In the genomic region with DNA sequence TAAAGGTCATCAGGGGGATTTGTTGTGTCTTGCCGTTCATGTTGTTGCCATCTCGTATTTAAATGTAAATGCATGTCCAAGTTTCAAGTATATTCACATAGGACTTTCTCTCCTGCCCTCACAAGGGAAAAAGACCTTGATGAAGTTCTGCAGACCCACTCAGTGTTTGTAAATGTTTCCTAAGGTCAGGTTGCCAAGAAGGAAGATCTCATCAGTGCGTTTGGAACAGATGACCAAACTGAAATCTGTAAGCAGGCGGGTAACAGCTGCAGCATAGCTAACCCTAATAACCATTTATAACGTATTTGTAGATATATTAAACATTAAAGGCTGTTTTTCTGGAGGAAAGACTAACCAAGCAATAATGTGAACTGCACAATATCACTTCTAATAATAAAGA, we compare ENCODE assay signal across 8 cellular contexts. TPM values are rescaled to one million over a fixed set of nuclear protein-coding genes. Genes with fewer than 3 reads are reported as not detected.
DNase-seq lines count a peak whose midpoint lies in the region; ATAC-seq and TF ChIP-seq lines count a peak whose summit lies in the region.
"Not testable (repeated sequence)": the region's sequence is repeated elsewhere in the genome, so short reads cannot be mapped to it uniquely, and the experiment has no call there.

No MANE protein-coding gene starts in this region.

- H2AFZ ChIP-seq in Karpas-422 (ENCODE audit: low read length); fibroblast of lung (ENCODE audit: low read length): not testable (repeated sequence)

- H3K4me2 ChIP-seq in Karpas-422 (ENCODE audit: low read depth, low read length, poor library complexity, severe bottlenecking) (peak overlapping the region; percentile 83), fibroblast of lung (ENCODE audit: extremely low read depth, insufficient read depth, low read length) (peak overlapping the region; percentile 88)

- not testable (repeated sequence) for H3K27me3 ChIP-seq in Karpas-422 (ENCODE audit: low read length); body of pancreas; fibroblast of lung (ENCODE audit: control insufficient read depth, insufficient read depth, low read length); lung (ENCODE audit: control insufficient read depth, insufficient read depth); prostate gland (replicated peaks; ENCODE audit: insufficient read depth); upper lobe of right lung

- not testable (repeated sequence) for TF ChIP-seq POLR2A in body of pancreas (IDR thresholded peaks at IDR 0.05); prostate gland (IDR thresholded peaks at IDR 0.05)

- POLR2A ChIA-PET in activated CD4-positive, alpha-beta T cell treated with anti-CD3 and anti-CD28 coated beads for 36 hours (lab: Charles Lee) = not testable (repeated sequence)

- H3K79me2 ChIP-seq in Karpas-422 (ENCODE audit: low read length) (peaks cover 43% of the 10 kb centered on the region), fibroblast of lung (ENCODE audit: control insufficient read depth, insufficient read depth, low read length) (peaks cover 19% of the 10 kb centered on the region)

- not testable (repeated sequence) for H4K20me1 ChIP-seq in Karpas-422 (ENCODE audit: insufficient read depth, low read depth, low read length); fibroblast of lung (ENCODE audit: control insufficient read depth, extremely low read depth, insufficient read depth, low read length)

- H3K9me3 ChIP-seq in Karpas-422 (ENCODE audit: low read length); body of pancreas; fibroblast of lung (ENCODE audit: control insufficient read depth, insufficient read depth, low read depth, low read length); lung (ENCODE audit: control insufficient read depth in 2 of 2, insufficient read depth in 1 of 2, low read length in 1 of 2); prostate gland; upper lobe of right lung: not testable (repeated sequence)

- H3K4me1 Mint-ChIP-seq in Calu3 (ENCODE audit: low read depth, unreplicated experiment) = not testable (repeated sequence)
- peaks cover 30% of the 10 kb centered on the region for H3K4me1 Mint-ChIP-seq in activated CD4-positive, alpha-beta T cell treated with anti-CD3 and anti-CD28 coated beads for 36 hours

- DNase-seq in Calu3; Karpas-422; activated CD4-positive, alpha-beta T cell treated with anti-CD3 and anti-CD28 coated beads for 36 hours; body of pancreas; lung (ENCODE audit: low spot score); prostate gland (ENCODE audit: low spot score); upper lobe of right lung: not testable (repeated sequence)
- DNase-seq in fibroblast of lung (ENCODE audit: low read depth in 2 of 2) = peak; percentile 18 to 22

- H3K4me1 ChIP-seq in Karpas-422 (ENCODE audit: low read length) (peaks cover 19% of the 10 kb centered on the region), body of pancreas (peaks cover 25% of the 10 kb centered on the region), upper lobe of right lung (peaks cover 22% of the 10 kb centered on the region)
- not testable (repeated sequence) for H3K4me1 ChIP-seq in fibroblast of lung (ENCODE audit: control insufficient read depth, extremely low read depth, insufficient read depth, low read length); lung (ENCODE audit: control insufficient read depth in 2 of 2, insufficient read depth in 2 of 2, low read length in 2 of 2); prostate gland (replicated peaks)

- H3K36me3 ChIP-seq in Karpas-422 (ENCODE audit: insufficient read depth, low read length) (peaks cover 19% of the 10 kb centered on the region; the same call in 1 of the 2 replicates), lung (ENCODE audit: control insufficient read depth in 2 of 2, insufficient read depth in 2 of 2, low read length in 2 of 2) (peaks cover 10 to 15% of the 10 kb centered on the region in 2 donors), upper lobe of right lung (peaks cover 45% of the 10 kb centered on the region)
- H3K36me3 ChIP-seq in body of pancreas (replicated peaks in 1 of 2; ENCODE audit: insufficient read depth in 1 of 2, low read depth in 2 of 2); fibroblast of lung (ENCODE audit: control insufficient read depth, insufficient read depth, low read length); prostate gland: not testable (repeated sequence)

- CTCF ChIA-PET in Calu3 (lab: Charles Lee) = not testable (repeated sequence)
- CTCF ChIA-PET in activated CD4-positive, alpha-beta T cell treated with anti-CD3 and anti-CD28 coated beads for 36 hours (lab: Charles Lee) = interaction anchor here (1.5 kb wide), 1 partner anchor 85 kb away, joined by 4 read pairs; no protein-coding TSS in a partner anchor

- TF ChIP-seq CTCF in Calu3 (IDR thresholded peaks at IDR 0.05; ENCODE audit: unreplicated experiment); body of pancreas (IDR thresholded peaks at IDR 0.05); fibroblast of lung (conservative IDR thresholded peaks at IDR 0.05 in 1 of 2, IDR thresholded peaks at IDR 0.05 in 1 of 2; ENCODE audit: low read depth in 1 of 2, low read length in 2 of 2); lung (IDR thresholded peaks at IDR 0.05; ENCODE audit: control extremely low read depth, extremely low read depth); prostate gland (IDR thresholded peaks at IDR 0.05); upper lobe of right lung (IDR thresholded peaks at IDR 0.05): not testable (repeated sequence)

- ATAC-seq in activated CD4-positive, alpha-beta T cell treated with anti-CD3 and anti-CD28 coated beads for 36 hours; body of pancreas; lung (ENCODE audit: insufficient read depth, low FRiP score); upper lobe of right lung: not testable (repeated sequence)

- H3K27me3 Mint-ChIP-seq in Calu3 (ENCODE audit: unreplicated experiment); activated CD4-positive, alpha-beta T cell treated with anti-CD3 and anti-CD28 coated beads for 36 hours: not testable (repeated sequence)

- not testable (repeated sequence) for H3K9me3 Mint-ChIP-seq in Calu3 (ENCODE audit: low read depth, unreplicated experiment); activated CD4-positive, alpha-beta T cell treated with anti-CD3 and anti-CD28 coated beads for 36 hours (ENCODE audit: low read depth)

- H3K4me3 ChIP-seq in Karpas-422 (ENCODE audit: low read length) (peak overlapping the region; percentile 84), fibroblast of lung (replicated peaks in 1 of 4; ENCODE audit: control extremely low read depth in 1 of 4, insufficient read depth in 1 of 4, low read depth in 3 of 4, low read length in 4 of 4) (peak overlapping the region; percentile 30 to 69 (median 54)), prostate gland (peak overlapping the region; percentile 64 to 79), upper lobe of right lung (peak overlapping the region; percentile 73)
- not testable (repeated sequence) for H3K4me3 ChIP-seq in body of pancreas, lung

- intact Hi-C loops in Calu3 (cut with micrococcal nuclease; ENCODE audit: unreplicated experiment); activated CD4-positive, alpha-beta T cell treated with anti-CD3 and anti-CD28 coated beads for 36 hours (cut with DNase I, micrococcal nuclease); body of pancreas (cut with DNase I); prostate gland (cut with DNase I); upper lobe of right lung (cut with DNase I): not testable (repeated sequence)

- H3K4me3 Mint-ChIP-seq in Calu3 (ENCODE audit: low read depth, unreplicated experiment) = peak overlapping the region; percentile 88
- H3K4me3 Mint-ChIP-seq in activated CD4-positive, alpha-beta T cell treated with anti-CD3 and anti-CD28 coated beads for 36 hours = peak overlapping the region; percentile 94

- H3K9ac ChIP-seq in Karpas-422 (ENCODE audit: low read length) (peak overlapping the region; percentile 79), fibroblast of lung (ENCODE audit: insufficient read depth, low read length) (peak overlapping the region; percentile 16)

- H3K9me2 ChIP-seq in Karpas-422 (replicated peaks; ENCODE audit: insufficient read depth, low read length) = not testable (repeated sequence)

- H3K27ac ChIP-seq in Karpas-422 (ENCODE audit: low read length) = not testable (repeated sequence)
- peak overlapping the region; percentile 93 to 99 (median 96) for H3K27ac ChIP-seq in body of pancreas
- peak overlapping the region; percentile 87 for H3K27ac ChIP-seq in fibroblast of lung (ENCODE audit: insufficient read depth, low read length)
- peak overlapping the region; percentile 95 to 96 for H3K27ac ChIP-seq in lung (ENCODE audit: low read depth in 1 of 2, low read length in 1 of 2)
- H3K27ac ChIP-seq in prostate gland = peak overlapping the region; percentile 91 to 94
- peak overlapping the region; percentile 96 for H3K27ac ChIP-seq in upper lobe of right lung

- BruUV-seq in Calu3 (replicated peaks; lab: Mats Ljungman, UMichigan) = not testable (repeated sequence)

- WGBS in body of pancreas, 2 donors = 14 to 21% methylated on average over 5 of the region's 5 CpGs
- WGBS in lung, 2 donors = 30 to 41% methylated on average over 5 of the region's 5 CpGs
- whole genome bisulfite sequencing in prostate gland = 41% methylated on average over 5 of the region's 5 CpGs

- not testable (repeated sequence) for H3K27ac Mint-ChIP-seq in Calu3 (ENCODE audit: unreplicated experiment)
- H3K27ac Mint-ChIP-seq in activated CD4-positive, alpha-beta T cell treated with anti-CD3 and anti-CD28 coated beads for 36 hours = peak overlapping the region; percentile 99

- H3K36me3 Mint-ChIP-seq in Calu3 (ENCODE audit: insufficient read depth, unreplicated experiment) = peaks cover 46% of the 10 kb centered on the region
- peaks cover 30% of the 10 kb centered on the region for H3K36me3 Mint-ChIP-seq in activated CD4-positive, alpha-beta T cell treated with anti-CD3 and anti-CD28 coated beads for 36 hours (ENCODE audit: low read depth)

RNA-seq across cellular contexts. Expression of a gene that starts 2.6 kb away (rescaled TPM):
- total RNA-seq in Calu3 (2022) (1.7 and 2.4 TPM in 2 replicates), body of pancreas (1 to 10 TPM; 5.7 to 7.9 TPM), fibroblast of lung (2.6 and 6.1 TPM in 2 replicates), lung (10 to 100 TPM in 1 of 2 donors, 1 to 10 TPM in 1; 2.1 to 10.1 TPM), prostate gland (1 to 10 TPM; 4.3 to 8.4 TPM), upper lobe of right lung (6.7 TPM)
- 4.0 and 5.6 TPM in 2 replicates for total RNA-seq in Karpas-422 (2014; rRNA removed; shearing (Covaris generic); ENCODE audit: low replicate concordance)
- total RNA-seq in activated CD4-positive, alpha-beta T cell treated with anti-CD3 and anti-CD28 coated beads for 36 hours = 1 to 10 TPM; 3.5 to 3.9 TPM
- polyA plus RNA-seq in fibroblast of lung (0.97 and 4.7 TPM in 2 replicates), lung (1 to 10 TPM in 1 of 2 donors, under 1 TPM in 1; 0.90 to 1.1 TPM)
- polyA plus RNA-seq in fibroblast of lung (2012) = 0.47 and 2.8 TPM in 2 replicates
- 0.07 and 3.5 TPM in 2 replicates for polyA minus RNA-seq in fibroblast of lung (ENCODE audit: low replicate concordance)
